13 cellular contexts compared by ENCODE assay signal in genomic region chr7:50393076-50393475, GRCh38. TPM values are rescaled to one million over a fixed set of nuclear protein-coding genes. Genes with fewer than 3 reads are reported as not detected.
DNase-seq lines count a peak whose midpoint lies in the region; ATAC-seq and TF ChIP-seq lines count a peak whose summit lies in the region.
"Had no signal": no experiment of that assay in that cellular context is flagged by ENCODE, and none has a peak within 500 bp of the region (broad histone marks: within the 10 kb centered on the region; RNA-seq: fewer than 3 reads in every experiment).

No MANE protein-coding gene starts in this region.

- DNase-seq in activated CD8-positive, alpha-beta memory T cell treated with anti-CD3 and anti-CD28 coated beads, Interleukin-2, amount 10 ng/mL, durations not matched to agents 7 days and 5 days, result peak; percentile 65
- DNase-seq in activated CD8-positive, alpha-beta memory T cell treated with anti-CD3 and anti-CD28 coated beads for 24 hours, result no peak
- peak; percentile 73 to 75 for DNase-seq in activated T-cell treated with anti-CD3 and anti-CD28 coated beads, Interleukin-2, amount 50 U/mL, for 48 hours
- DNase-seq in natural killer cell treated with Interleukin-12 subunit alpha and Interleukin-12 subunit beta and Interleukin-15 and Interleukin-18, amount 100 ng/mL, for 72 hours (ENCODE audit: low spot score), result no peak
- DNase-seq in inferior parietal cortex (ENCODE audit: extremely low spot score), result no peak
- DNase-seq in GM23338 (ENCODE audit: low spot score), result no peak
- DNase-seq in NCI-H2171 (lab: John Stamatoyannopoulos, UW), result no peak
- DNase-seq: NCI-H446, tibial artery had no signal

- no peaks in the 10 kb centered on the region for H3K27me3 Mint-ChIP-seq in activated CD8-positive, alpha-beta memory T cell treated with anti-CD3 and anti-CD28 coated beads, Interleukin-2, amount 10 ng/mL, durations not matched to agents 7 days and 5 days
- H3K27me3 Mint-ChIP-seq in natural killer cell treated with Interleukin-12 subunit alpha and Interleukin-12 subunit beta and Interleukin-15 and Interleukin-18, amount 100 ng/mL, for 72 hours, result no peaks in the 10 kb centered on the region
- H3K27me3 Mint-ChIP-seq in GM23338 (ENCODE audit: insufficient read depth, low read depth, poor library complexity), result no peaks in the 10 kb centered on the region

- H3F3A ChIP-seq in GM23338 (replicated peaks; ENCODE audit: low read depth), result no peaks in the 10 kb centered on the region

- H3K4me2 ChIP-seq in GM23338, result no peak overlapping the region
- H3K4me2 ChIP-seq: A549 had no signal

- peaks cover 86% of the 10 kb centered on the region for H3K4me1 Mint-ChIP-seq in activated CD8-positive, alpha-beta memory T cell treated with anti-CD3 and anti-CD28 coated beads, Interleukin-2, amount 10 ng/mL, durations not matched to agents 7 days and 5 days
- peaks cover 71 to 84% of the 10 kb centered on the region in 2 donors for H3K4me1 Mint-ChIP-seq in natural killer cell treated with Interleukin-12 subunit alpha and Interleukin-12 subunit beta and Interleukin-15 and Interleukin-18, amount 100 ng/mL, for 72 hours (ENCODE audit: low read depth in 2 of 2)
- H3K4me1 Mint-ChIP-seq in GM23338, result no peaks in the 10 kb centered on the region

- H3K36me3 Mint-ChIP-seq in activated CD8-positive, alpha-beta memory T cell treated with anti-CD3 and anti-CD28 coated beads, Interleukin-2, amount 10 ng/mL, durations not matched to agents 7 days and 5 days, result peaks cover 80% of the 10 kb centered on the region
- H3K36me3 Mint-ChIP-seq in natural killer cell treated with Interleukin-12 subunit alpha and Interleukin-12 subunit beta and Interleukin-15 and Interleukin-18, amount 100 ng/mL, for 72 hours, result peaks cover 57% of the 10 kb centered on the region
- H3K36me3 Mint-ChIP-seq in GM23338 (ENCODE audit: low read depth), result no peaks in the 10 kb centered on the region

- no peaks in the 10 kb centered on the region for H3K4me1 ChIP-seq in GM23338 (ENCODE audit: insufficient read depth)
- H3K4me1 ChIP-seq: A549, tibial artery had no signal

- no peak for TF ChIP-seq CTCF in GM23338 (conservative IDR thresholded peaks at IDR 0.05; ENCODE audit: low read depth in 2 of 2)

- no peaks in the 10 kb centered on the region for H3K27me3 ChIP-seq in GM23338 (ENCODE audit: insufficient read depth)

- no peak overlapping the region for H3K4me3 ChIP-seq in GM23338
- H3K4me3 ChIP-seq: A549, tibial artery had no signal

- no peaks in the 10 kb centered on the region for H3K9me3 Mint-ChIP-seq in activated CD8-positive, alpha-beta memory T cell treated with anti-CD3 and anti-CD28 coated beads, Interleukin-2, amount 10 ng/mL, durations not matched to agents 7 days and 5 days (ENCODE audit: low read depth)
- H3K9me3 Mint-ChIP-seq in natural killer cell treated with Interleukin-12 subunit alpha and Interleukin-12 subunit beta and Interleukin-15 and Interleukin-18, amount 100 ng/mL, for 72 hours, result no peaks in the 10 kb centered on the region
- no peaks in the 10 kb centered on the region for H3K9me3 Mint-ChIP-seq in GM23338

- no peak overlapping the region for H2AFZ ChIP-seq in GM23338

- H3K79me2 ChIP-seq in GM23338 (replicated peaks; ENCODE audit: insufficient read depth), result no peaks in the 10 kb centered on the region

- H3K36me3 ChIP-seq in GM23338 (ENCODE audit: insufficient read depth), result no peaks in the 10 kb centered on the region
- H3K36me3 ChIP-seq: tibial artery had no signal

- H3K4me3 Mint-ChIP-seq in activated CD8-positive, alpha-beta memory T cell treated with anti-CD3 and anti-CD28 coated beads, Interleukin-2, amount 10 ng/mL, durations not matched to agents 7 days and 5 days, result peak overlapping the region; percentile 44
- peak overlapping the region; percentile 69 for H3K4me3 Mint-ChIP-seq in natural killer cell treated with Interleukin-12 subunit alpha and Interleukin-12 subunit beta and Interleukin-15 and Interleukin-18, amount 100 ng/mL, for 72 hours
- H3K4me3 Mint-ChIP-seq in GM23338, result no peak overlapping the region

- H3K27ac ChIP-seq in GM23338 (ENCODE audit: low read depth), result no peak overlapping the region
- H3K27ac ChIP-seq: A549, RWPE1, tibial artery had no signal

- H4K20me1 ChIP-seq in GM23338 (replicated peaks; ENCODE audit: insufficient read depth), result no peaks in the 10 kb centered on the region

- CTCF ChIA-PET in activated CD8-positive, alpha-beta memory T cell treated with anti-CD3 and anti-CD28 coated beads, Interleukin-2, amount 10 ng/mL, durations not matched to agents 7 days and 5 days (lab: Charles Lee), result interaction anchor here (1.3 to 1.8 kb wide), 4 partner anchors 13 to 187 kb away, joined by 3 to 6 read pairs (median 4); no protein-coding TSS in a partner anchor

- no peaks in the 10 kb centered on the region for H3K9me2 ChIP-seq in GM23338 (ENCODE audit: insufficient read depth)

- ATAC-seq in activated CD8-positive, alpha-beta memory T cell treated with anti-CD3 and anti-CD28 coated beads, Interleukin-2, amount 10 ng/mL, durations not matched to agents 7 days and 5 days, result peak; percentile 54
- peak; percentile 51 to 63 for ATAC-seq in natural killer cell treated with Interleukin-12 subunit alpha and Interleukin-12 subunit beta and Interleukin-15 and Interleukin-18, amount 100 ng/mL, for 72 hours
- ATAC-seq in GM19328 (IDR thresholded peaks at IDR 0.05; ENCODE audit: unreplicated experiment) (no peak), GM23338 (no peak)
- ATAC-seq: left lobe of liver had no signal

- H3K27ac Mint-ChIP-seq in activated CD8-positive, alpha-beta memory T cell treated with anti-CD3 and anti-CD28 coated beads, Interleukin-2, amount 10 ng/mL, durations not matched to agents 7 days and 5 days, result peak overlapping the region; percentile 95
- peak overlapping the region; percentile 92 to 95 for H3K27ac Mint-ChIP-seq in natural killer cell treated with Interleukin-12 subunit alpha and Interleukin-12 subunit beta and Interleukin-15 and Interleukin-18, amount 100 ng/mL, for 72 hours
- no peak overlapping the region for H3K27ac Mint-ChIP-seq in GM23338

TF ChIP-seq in GM23338, 12 proteins besides CTCF, POLR2A, EP300 and RAD21 (continues in another document):
- TF ChIP-seq JUNB (IDR thresholded peaks at IDR 0.05; ENCODE audit: unreplicated experiment) (no peak), STAT1 (IDR thresholded peaks at IDR 0.05; ENCODE audit: unreplicated experiment) (no peak), EZH2phosphoT487 (IDR thresholded peaks at IDR 0.05; ENCODE audit: unreplicated experiment) (no peak), POLR2AphosphoS5 (IDR thresholded peaks at IDR 0.05; ENCODE audit: low read depth) (no peak), CREB1 (CRISPR knock-in tag; IDR thresholded peaks at IDR 0.05; ENCODE audit: low read depth) (no peak), NANOG (IDR thresholded peaks at IDR 0.05; ENCODE audit: borderline replicate concordance) (no peak), EZH2 (IDR thresholded peaks at IDR 0.05; ENCODE audit: low read depth, unreplicated experiment) (no peak), REST (IDR thresholded peaks at IDR 0.05; ENCODE audit: unreplicated experiment) (no peak), ETS1 (IDR thresholded peaks at IDR 0.05) (no peak), ZNF331 (CRISPR knock-in tag; IDR thresholded peaks at IDR 0.05; ENCODE audit: low read depth) (no peak)

RNA-seq across cellular contexts. Expression of gene FIGNL1, which starts 57.1 kb away (rescaled TPM):
- total RNA-seq in activated CD8-positive, alpha-beta memory T cell treated with anti-CD3 and anti-CD28 coated beads, Interleukin-2, amount 10 ng/mL, durations not matched to agents 7 days and 5 days, result 10 to 100 TPM; 40.6 to 48.7 TPM
- total RNA-seq in natural killer cell treated with Interleukin-12 subunit alpha and Interleukin-12 subunit beta and Interleukin-15 and Interleukin-18, amount 100 ng/mL, for 72 hours, result 10 to 100 TPM; 28.7 to 41.1 TPM
- total RNA-seq in GM23338 (2014; rRNA removed; shearing (Covaris generic)), result 15.8 and 24.9 TPM in 2 replicates
- 5.5 and 6.6 TPM in 2 replicates for polyA plus RNA-seq in GM23338 (2016; fragmentation: Nextera tagmentation; extraction: Ambion mirVana)

Comparison
In these comparisons a context has a peak if more than half of its experiments do, and no peak if none do; other contexts are left out.
1. DNase-seq: peak in activated CD8-positive, alpha-beta memory T cell treated with anti-CD3 and anti-CD28 coated beads, Interleukin-2, amount 10 ng/mL, durations not matched to agents 7 days and 5 days (single experiment) and activated T-cell treated with anti-CD3 and anti-CD28 coated beads, Interleukin-2, amount 50 U/mL, for 48 hours (2 of 2); none in activated CD8-positive, alpha-beta memory T cell treated with anti-CD3 and anti-CD28 coated beads for 24 hours (single experiment), natural killer cell treated with Interleukin-12 subunit alpha and Interleukin-12 subunit beta and Interleukin-15 and Interleukin-18, amount 100 ng/mL, for 72 hours (single experiment), inferior parietal cortex (single experiment), GM23338 (single experiment) and NCI-H2171 (single experiment).
2. ATAC-seq: peak in activated CD8-positive, alpha-beta memory T cell treated with anti-CD3 and anti-CD28 coated beads, Interleukin-2, amount 10 ng/mL, durations not matched to agents 7 days and 5 days (single experiment) and natural killer cell treated with Interleukin-12 subunit alpha and Interleukin-12 subunit beta and Interleukin-15 and Interleukin-18, amount 100 ng/mL, for 72 hours (2 of 2); none in GM19328 (single experiment) and GM23338 (single experiment).